Comparison of ENCODE assay signal across 1 cellular context in the genomic region with DNA sequence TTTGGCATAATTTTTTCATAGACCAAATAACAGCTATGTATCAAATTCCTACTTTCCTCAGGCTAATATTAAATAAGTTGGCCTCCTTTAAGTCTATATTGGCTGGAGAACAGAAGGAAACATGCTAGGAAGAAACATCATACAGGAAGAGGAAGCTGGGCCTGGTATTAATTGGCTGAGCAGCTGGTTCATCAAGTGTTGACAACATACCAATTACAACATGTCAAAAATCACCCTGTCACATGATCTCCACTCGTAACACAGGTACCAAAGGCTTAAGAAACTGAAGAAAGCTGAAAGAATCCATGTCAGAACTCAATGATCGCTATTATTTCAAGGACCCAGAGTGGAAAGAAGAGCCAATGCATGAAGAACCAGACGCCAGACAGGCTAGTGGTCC.
TF ChIP-seq lines count a peak whose summit lies in the region.

No MANE protein-coding gene starts in this region.

TF ChIP-seq in GM23338, 12 proteins besides CTCF, POLR2A, EP300 and RAD21:
- TF ChIP-seq JUNB (IDR thresholded peaks at IDR 0.05; ENCODE audit: unreplicated experiment) (no peak), EZH2 (IDR thresholded peaks at IDR 0.05; ENCODE audit: low read depth, unreplicated experiment) (no peak), STAT1 (IDR thresholded peaks at IDR 0.05; ENCODE audit: unreplicated experiment) (no peak), CREB1 (CRISPR knock-in tag; IDR thresholded peaks at IDR 0.05; ENCODE audit: low read depth) (no peak), ZNF331 (CRISPR knock-in tag; IDR thresholded peaks at IDR 0.05; ENCODE audit: low read depth) (no peak), ETS1 (IDR thresholded peaks at IDR 0.05) (no peak), EZH2phosphoT487 (IDR thresholded peaks at IDR 0.05; ENCODE audit: unreplicated experiment) (no peak), POLR2AphosphoS5 (IDR thresholded peaks at IDR 0.05; ENCODE audit: low read depth) (no peak), NANOG (IDR thresholded peaks at IDR 0.05; ENCODE audit: borderline replicate concordance) (no peak), ZNF114 (CRISPR knock-in tag; IDR thresholded peaks at IDR 0.05) (no peak)
- TF ChIP-seq, protein P1, sequence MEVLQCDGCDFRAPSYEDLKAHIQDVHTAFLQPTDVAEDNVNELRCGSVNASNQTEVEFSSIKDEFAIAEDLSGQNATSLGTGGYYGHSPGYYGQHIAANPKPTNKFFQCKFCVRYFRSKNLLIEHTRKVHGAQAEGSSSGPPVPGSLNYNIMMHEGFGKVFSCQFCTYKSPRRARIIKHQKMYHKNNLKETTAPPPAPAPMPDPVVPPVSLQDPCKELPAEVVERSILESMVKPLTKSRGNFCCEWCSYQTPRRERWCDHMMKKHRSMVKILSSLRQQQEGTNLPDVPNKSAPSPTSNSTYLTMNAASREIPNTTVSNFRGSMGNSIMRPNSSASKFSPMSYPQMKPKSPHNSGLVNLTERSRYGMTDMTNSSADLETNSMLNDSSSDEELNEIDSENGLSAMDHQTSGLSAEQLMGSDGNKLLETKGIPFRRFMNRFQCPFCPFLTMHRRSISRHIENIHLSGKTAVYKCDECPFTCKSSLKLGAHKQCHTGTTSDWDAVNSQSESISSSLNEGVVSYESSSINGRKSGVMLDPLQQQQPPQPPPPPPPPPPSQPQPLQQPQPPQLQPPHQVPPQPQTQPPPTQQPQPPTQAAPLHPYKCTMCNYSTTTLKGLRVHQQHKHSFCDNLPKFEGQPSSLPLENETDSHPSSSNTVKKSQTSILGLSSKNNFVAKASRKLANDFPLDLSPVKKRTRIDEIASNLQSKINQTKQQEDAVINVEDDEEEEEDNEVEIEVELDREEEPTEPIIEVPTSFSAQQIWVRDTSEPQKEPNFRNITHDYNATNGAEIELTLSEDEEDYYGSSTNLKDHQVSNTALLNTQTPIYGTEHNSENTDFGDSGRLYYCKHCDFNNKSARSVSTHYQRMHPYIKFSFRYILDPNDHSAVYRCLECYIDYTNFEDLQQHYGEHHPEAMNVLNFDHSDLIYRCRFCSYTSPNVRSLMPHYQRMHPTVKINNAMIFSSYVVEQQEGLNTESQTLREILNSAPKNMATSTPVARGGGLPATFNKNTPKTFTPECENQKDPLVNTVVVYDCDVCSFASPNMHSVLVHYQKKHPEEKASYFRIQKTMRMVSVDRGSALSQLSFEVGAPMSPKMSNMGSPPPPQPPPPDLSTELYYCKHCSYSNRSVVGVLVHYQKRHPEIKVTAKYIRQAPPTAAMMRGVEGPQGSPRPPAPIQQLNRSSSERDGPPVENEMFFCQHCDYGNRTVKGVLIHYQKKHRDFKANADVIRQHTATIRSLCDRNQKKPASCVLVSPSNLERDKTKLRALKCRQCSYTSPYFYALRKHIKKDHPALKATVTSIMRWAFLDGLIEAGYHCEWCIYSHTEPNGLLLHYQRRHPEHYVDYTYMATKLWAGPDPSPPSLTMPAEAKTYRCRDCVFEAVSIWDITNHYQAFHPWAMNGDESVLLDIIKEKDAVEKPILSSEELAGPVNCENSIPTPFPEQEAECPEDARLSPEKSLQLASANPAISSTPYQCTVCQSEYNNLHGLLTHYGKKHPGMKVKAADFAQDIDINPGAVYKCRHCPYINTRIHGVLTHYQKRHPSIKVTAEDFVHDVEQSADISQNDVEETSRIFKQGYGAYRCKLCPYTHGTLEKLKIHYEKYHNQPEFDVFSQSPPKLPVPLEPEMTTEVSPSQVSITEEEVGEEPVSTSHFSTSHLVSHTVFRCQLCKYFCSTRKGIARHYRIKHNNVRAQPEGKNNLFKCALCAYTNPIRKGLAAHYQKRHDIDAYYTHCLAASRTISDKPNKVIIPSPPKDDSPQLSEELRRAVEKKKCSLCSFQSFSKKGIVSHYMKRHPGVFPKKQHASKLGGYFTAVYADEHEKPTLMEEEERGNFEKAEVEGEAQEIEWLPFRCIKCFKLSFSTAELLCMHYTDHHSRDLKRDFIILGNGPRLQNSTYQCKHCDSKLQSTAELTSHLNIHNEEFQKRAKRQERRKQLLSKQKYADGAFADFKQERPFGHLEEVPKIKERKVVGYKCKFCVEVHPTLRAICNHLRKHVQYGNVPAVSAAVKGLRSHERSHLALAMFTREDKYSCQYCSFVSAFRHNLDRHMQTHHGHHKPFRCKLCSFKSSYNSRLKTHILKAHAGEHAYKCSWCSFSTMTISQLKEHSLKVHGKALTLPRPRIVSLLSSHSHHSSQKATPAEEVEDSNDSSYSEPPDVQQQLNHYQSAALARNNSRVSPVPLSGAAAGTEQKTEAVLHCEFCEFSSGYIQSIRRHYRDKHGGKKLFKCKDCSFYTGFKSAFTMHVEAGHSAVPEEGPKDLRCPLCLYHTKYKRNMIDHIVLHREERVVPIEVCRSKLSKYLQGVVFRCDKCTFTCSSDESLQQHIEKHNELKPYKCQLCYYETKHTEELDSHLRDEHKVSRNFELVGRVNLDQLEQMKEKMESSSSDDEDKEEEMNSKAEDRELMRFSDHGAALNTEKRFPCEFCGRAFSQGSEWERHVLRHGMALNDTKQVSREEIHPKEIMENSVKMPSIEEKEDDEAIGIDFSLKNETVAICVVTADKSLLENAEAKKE (CRISPR knock-in tag; IDR thresholded peaks at IDR 0.05), result no peak
- TF ChIP-seq, protein P2, sequence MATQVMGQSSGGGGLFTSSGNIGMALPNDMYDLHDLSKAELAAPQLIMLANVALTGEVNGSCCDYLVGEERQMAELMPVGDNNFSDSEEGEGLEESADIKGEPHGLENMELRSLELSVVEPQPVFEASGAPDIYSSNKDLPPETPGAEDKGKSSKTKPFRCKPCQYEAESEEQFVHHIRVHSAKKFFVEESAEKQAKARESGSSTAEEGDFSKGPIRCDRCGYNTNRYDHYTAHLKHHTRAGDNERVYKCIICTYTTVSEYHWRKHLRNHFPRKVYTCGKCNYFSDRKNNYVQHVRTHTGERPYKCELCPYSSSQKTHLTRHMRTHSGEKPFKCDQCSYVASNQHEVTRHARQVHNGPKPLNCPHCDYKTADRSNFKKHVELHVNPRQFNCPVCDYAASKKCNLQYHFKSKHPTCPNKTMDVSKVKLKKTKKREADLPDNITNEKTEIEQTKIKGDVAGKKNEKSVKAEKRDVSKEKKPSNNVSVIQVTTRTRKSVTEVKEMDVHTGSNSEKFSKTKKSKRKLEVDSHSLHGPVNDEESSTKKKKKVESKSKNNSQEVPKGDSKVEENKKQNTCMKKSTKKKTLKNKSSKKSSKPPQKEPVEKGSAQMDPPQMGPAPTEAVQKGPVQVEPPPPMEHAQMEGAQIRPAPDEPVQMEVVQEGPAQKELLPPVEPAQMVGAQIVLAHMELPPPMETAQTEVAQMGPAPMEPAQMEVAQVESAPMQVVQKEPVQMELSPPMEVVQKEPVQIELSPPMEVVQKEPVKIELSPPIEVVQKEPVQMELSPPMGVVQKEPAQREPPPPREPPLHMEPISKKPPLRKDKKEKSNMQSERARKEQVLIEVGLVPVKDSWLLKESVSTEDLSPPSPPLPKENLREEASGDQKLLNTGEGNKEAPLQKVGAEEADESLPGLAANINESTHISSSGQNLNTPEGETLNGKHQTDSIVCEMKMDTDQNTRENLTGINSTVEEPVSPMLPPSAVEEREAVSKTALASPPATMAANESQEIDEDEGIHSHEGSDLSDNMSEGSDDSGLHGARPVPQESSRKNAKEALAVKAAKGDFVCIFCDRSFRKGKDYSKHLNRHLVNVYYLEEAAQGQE (IDR thresholded peaks at IDR 0.05; ENCODE audit: unreplicated experiment), result no peak
TF ChIP-seq in GM23338: peak in this region for 0.
